1 cellular context compared by ENCODE assay signal in the genomic region with DNA sequence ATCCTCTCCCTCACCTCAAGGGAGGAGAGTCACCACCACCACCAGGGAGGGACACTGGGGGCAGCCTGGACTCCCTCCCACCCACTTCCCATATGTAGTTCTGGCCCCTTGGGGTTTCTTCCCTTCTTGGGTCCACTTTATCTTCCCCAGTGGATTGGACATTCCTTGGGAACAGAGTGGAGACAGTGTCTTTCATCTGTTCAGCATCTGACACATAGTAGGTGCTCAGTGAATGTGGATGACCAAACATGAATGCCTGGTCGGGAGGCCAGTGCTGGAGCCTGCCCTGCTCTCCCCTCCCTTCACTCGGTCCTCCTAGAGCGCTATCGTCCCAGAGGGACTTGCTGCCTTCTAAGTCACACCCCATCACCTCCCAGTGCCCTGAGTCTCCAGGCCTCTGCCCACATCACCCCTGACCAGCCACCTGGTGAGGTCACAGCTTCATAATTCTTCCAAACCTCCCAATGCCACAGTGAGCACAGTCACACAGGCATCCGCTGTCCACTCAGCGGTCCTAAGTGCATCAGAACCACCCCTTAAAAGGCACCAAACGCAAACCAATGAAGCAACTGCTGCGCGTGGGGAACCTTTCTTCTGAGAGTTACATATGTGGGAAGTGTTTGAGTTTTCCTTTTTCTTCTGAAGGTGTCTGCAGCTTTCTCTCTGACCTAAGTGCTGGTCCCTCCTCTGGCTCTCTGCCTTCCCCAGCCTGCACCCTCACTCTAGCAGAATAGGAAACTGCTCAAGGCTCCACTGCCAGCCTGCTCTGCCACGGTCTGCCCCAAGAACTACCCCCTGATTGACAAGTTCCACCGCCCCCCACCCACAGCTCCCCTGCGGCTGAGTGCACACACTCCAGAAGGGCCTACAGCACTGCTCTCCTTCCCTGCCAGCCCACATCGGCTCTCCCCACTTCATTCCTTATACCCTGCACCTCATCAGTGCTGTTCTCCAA.
TF ChIP-seq lines count a peak whose summit lies in the region.

No MANE protein-coding gene starts in this region.

TF ChIP-seq in K562, 482 proteins besides CTCF, POLR2A, EP300 and RAD21:
- TF ChIP-seq HSF4 (CRISPR knock-in tag; IDR thresholded peaks at IDR 0.05; ENCODE audit: borderline replicate concordance) (no peak), ZNF41 (CRISPR knock-in tag; conservative IDR thresholded peaks at IDR 0.05) (no peak), PRDM10 (IDR thresholded peaks at IDR 0.05; ENCODE audit: partially characterized antibody) (no peak), HMG20A (CRISPR knock-in tag; conservative IDR thresholded peaks at IDR 0.05) (no peak), JUN (IDR thresholded peaks at IDR 0.05; ENCODE audit: borderline replicate concordance, low read depth, low read length) (no peak), JUN (CRISPR knock-in tag; IDR thresholded peaks at IDR 0.05; ENCODE audit: borderline replicate concordance) (no peak), ZKSCAN1 (IDR thresholded peaks at IDR 0.05; ENCODE audit: low read depth, low read length) (peak; percentile 85), ZNF586 (CRISPR knock-in tag; conservative IDR thresholded peaks at IDR 0.05) (no peak)
- TF ChIP-seq, protein P1, sequence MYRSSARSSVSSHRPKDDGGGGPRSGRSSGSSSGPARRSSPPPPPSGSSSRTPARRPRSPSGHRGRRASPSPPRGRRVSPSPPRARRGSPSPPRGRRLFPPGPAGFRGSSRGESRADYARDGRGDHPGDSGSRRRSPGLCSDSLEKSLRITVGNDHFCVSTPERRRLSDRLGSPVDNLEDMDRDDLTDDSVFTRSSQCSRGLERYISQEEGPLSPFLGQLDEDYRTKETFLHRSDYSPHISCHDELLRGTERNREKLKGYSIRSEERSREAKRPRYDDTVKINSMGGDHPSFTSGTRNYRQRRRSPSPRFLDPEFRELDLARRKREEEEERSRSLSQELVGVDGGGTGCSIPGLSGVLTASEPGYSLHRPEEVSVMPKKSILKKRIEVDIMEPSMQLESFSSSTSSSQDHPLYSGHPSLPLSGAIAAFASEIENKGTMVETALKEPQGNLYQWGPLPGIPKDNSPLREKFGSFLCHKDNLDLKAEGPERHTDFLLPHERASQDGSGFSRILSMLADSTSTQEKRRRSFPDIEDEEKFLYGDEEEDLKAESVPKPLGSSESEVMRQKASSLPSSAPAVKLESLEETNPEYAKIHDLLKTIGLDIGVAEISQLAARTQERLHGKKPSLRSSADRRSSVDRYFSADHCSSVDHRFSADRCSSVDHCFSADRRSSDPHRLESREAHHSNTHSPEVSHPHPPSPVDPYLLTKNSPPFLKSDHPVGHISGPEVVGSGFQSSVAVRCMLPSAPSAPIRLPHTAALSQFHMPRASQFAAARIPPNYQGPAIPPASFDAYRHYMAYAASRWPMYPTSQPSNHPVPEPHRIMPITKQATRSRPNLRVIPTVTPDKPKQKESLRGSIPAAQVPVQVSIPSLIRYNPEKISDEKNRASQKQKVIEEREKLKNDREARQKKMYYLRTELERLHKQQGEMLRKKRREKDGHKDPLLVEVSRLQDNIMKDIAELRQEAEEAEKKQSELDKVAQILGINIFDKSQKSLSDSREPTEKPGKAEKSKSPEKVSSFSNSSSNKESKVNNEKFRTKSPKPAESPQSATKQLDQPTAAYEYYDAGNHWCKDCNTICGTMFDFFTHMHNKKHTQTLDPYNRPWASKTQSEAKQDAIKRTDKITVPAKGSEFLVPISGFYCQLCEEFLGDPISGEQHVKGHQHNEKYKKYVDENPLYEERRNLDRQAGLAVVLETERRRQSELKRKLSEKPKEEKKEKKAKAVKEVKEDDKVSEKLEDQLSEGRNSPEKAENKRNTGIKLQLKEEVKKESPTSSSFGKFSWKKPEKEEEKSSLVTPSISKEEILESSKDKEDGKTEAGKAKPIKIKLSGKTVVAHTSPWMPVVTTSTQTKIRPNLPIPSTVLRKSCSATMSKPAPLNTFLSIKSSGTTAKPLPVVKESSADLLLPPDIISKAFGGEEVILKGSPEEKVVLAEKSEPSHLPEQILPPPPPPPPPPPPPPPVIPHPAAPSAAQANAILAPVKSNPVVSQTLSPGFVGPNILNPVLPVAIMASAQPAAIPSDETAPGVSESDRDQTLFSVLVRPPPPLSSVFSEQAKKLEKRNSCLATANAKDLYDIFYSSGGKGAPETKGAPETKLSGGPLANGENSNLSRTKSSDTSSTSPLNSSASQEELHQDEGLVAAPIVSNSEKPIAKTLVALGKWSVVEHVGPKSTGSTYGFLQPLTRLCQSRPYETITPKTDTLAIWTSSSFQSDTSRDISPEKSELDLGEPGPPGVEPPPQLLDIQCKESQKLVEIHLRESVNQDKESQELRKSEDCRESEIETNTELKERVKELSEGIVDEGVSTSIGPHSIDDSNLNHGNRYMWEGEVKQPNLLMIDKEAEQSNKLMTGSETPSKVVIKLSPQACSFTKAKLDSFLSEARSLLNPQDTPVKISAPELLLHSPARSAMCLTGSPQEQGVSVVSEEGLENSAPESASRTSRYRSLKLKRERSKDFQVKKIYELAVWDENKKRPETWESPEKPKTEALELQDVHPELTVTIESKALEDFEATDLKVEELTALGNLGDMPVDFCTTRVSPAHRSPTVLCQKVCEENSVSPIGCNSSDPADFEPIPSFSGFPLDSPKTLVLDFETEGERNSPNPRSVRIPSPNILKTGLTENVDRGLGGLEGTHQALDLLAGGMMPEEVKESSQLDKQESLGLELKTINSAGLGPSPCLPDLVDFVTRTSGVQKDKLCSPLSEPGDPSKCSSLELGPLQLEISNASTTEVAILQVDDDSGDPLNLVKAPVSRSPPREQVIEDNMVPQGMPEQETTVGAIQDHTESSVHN (IDR thresholded peaks at IDR 0.05; ENCODE audit: borderline replicate concordance in 1 of 2, low read depth in 1 of 2) = no peak
